Comparison of ENCODE assay signal across 25 cellular contexts in the genomic region with DNA sequence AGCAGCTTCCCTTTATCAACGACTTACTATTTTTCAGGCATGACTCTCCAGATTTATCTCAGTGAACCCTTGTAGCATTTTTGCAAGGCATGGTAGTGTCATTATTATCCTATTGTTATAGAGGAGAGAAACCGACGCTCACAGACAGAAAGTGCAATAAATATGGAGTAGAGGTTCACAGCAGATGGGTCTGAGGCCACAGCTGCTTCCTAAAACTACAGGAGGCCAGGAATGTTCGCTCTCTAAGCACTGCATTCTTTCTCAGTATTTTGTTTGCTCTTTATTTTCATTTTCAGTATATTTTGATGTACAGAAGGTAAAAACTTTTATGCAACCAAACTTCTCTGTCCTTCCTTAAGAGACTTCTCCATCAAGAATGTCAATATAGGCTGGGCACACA. TPM values are rescaled to one million over a fixed set of nuclear protein-coding genes. Genes with fewer than 3 reads are reported as not detected.
DNase-seq lines count a peak whose midpoint lies in the region; ATAC-seq and TF ChIP-seq lines count a peak whose summit lies in the region.
"Had no signal": no experiment of that assay in that cellular context is flagged by ENCODE, and none has a peak within 500 bp of the region (broad histone marks: within the 10 kb centered on the region; RNA-seq: fewer than 3 reads in every experiment).

No MANE protein-coding gene starts in this region.

- H2BK20ac ChIP-seq in IMR-90 (ENCODE audit: low read depth, low read length): no peak overlapping the region

- BruUV-seq in IMR-90 (replicated peaks; lab: Mats Ljungman, UMichigan): no TSS peak
- BruUV-seq in OCI-LY7 (replicated peaks; lab: Mats Ljungman, UMichigan): no TSS peak
- no TSS peak for BruUV-seq in mammary epithelial cell (replicated peaks; lab: Mats Ljungman, UMichigan)

- in situ Hi-C loops in IMR-90 (cut with MboI; ENCODE audit: low sequenced_read_pairs) (no loop called here), mammary epithelial cell (cut with MboI; ENCODE audit: low sequenced_read_pairs in 2 of 2) (no loop called here)

- H3K9me3 ChIP-seq in IMR-90 (ENCODE audit: control insufficient read depth, insufficient read depth, low read length) (no peaks in the 10 kb centered on the region), OCI-LY7 (ENCODE audit: low read length) (no peaks in the 10 kb centered on the region), mesenchymal stem cell (ENCODE audit: control insufficient read depth, low read length) (no peaks in the 10 kb centered on the region), smooth muscle cell (replicated peaks; ENCODE audit: low read depth) (no peaks in the 10 kb centered on the region), mammary epithelial cell (replicated peaks; ENCODE audit: insufficient read depth, low read length) (no peaks in the 10 kb centered on the region)
- H3K9me3 ChIP-seq: body of pancreas, heart left ventricle had no signal

- H2BK120ac ChIP-seq in IMR-90 (ENCODE audit: low read depth, low read length) (peak overlapping the region; percentile 20; the same call in 1 of the 2 replicates), mesenchymal stem cell (ENCODE audit: low read depth, low read length) (no peak overlapping the region)

- no CpG with 5 or more reads among the region's 4 CpGs for WGBS in IMR-90 (ENCODE audit: extremely low coverage in 2 of 2, insufficient read length in 1 of 2), 2 experiments
- 90% methylated on average over 2 of the region's 4 CpGs for WGBS in mesenchymal stem cell
- 87% methylated on average over 4 of the region's 4 CpGs for WGBS in smooth muscle cell (ENCODE audit: low lambda C conversion rate)
- WGBS in mammary epithelial cell (ENCODE audit: low coverage, missing lambda C conversion rate): 89% methylated on average over 3 of the region's 4 CpGs

- ATAC-seq in IMR-90 (ENCODE audit: low read depth) (no peak), GM21423 (IDR thresholded peaks at IDR 0.05; ENCODE audit: unreplicated experiment) (no peak), GM21515 (IDR thresholded peaks at IDR 0.05; ENCODE audit: unreplicated experiment) (no peak)
- ATAC-seq: activated CD8-positive, alpha-beta T cell treated with anti-CD3 and anti-CD28 coated beads for 36 hours; body of pancreas had no signal

- H2AFZ ChIP-seq in IMR-90 (replicated peaks; ENCODE audit: low read length, poor library complexity) (peak overlapping the region; percentile 26), OCI-LY7 (ENCODE audit: low read length) (no peak overlapping the region), mesenchymal stem cell (ENCODE audit: low read depth, low read length) (no peak overlapping the region), smooth muscle cell (ENCODE audit: low read depth) (peak overlapping the region; percentile 36), mammary epithelial cell (ENCODE audit: low read depth, low read length) (no peak overlapping the region)

- CTCF ChIA-PET in IMR-90 (lab: Yijun Ruan, JAX) (no interaction called here), OCI-LY7 (lab: Charles Lee; ENCODE audit: unreplicated experiment) (no interaction called here), mammary epithelial cell (lab: Charles Lee; ENCODE audit: low non-redundant PET) (interaction anchor here (0.6 kb wide), 1 partner anchor 55 kb away, joined by 3 read pairs; a partner anchor contains a TSS)

- POLR2A ChIA-PET in IMR-90 (lab: Charles Lee; ENCODE audit: unreplicated experiment) (no interaction called here), OCI-LY7 (lab: Charles Lee) (interaction anchor here (1.1 to 5.4 kb wide), 4 partner anchors 11 to 33 kb away, joined by 4 to 38 read pairs (median 12); a partner anchor contains a TSS)

- H4K91ac ChIP-seq in IMR-90 (ENCODE audit: insufficient read depth, low read depth, low read length) (no peak overlapping the region), mesenchymal stem cell (ENCODE audit: low read length) (no peak overlapping the region)

- H4K8ac ChIP-seq in IMR-90 (ENCODE audit: low read depth in 2 of 2, low read length in 2 of 2): peak overlapping the region; percentile 73 to 84; a peak in 3 of 4 replicates
- H4K8ac ChIP-seq in mesenchymal stem cell (ENCODE audit: low read length): no peak overlapping the region

- H3K14ac ChIP-seq in IMR-90 (replicated peaks; ENCODE audit: low read depth, low read length) (no peak overlapping the region), mesenchymal stem cell (ENCODE audit: low read length in 2 of 2) (no peak overlapping the region)

- H3K4me2 ChIP-seq in IMR-90 (ENCODE audit: low read depth, low read length) (no peak overlapping the region), OCI-LY7 (ENCODE audit: low read length) (peak overlapping the region; percentile 71), mesenchymal stem cell (ENCODE audit: low read length, poor library complexity, severe bottlenecking) (no peak overlapping the region), smooth muscle cell (peak overlapping the region; percentile 9), mammary epithelial cell (ENCODE audit: insufficient read depth, low read depth, low read length) (no peak overlapping the region)
- H3K4me2 ChIP-seq: PC-9 had no signal

- no peak overlapping the region for H2AK9ac ChIP-seq in IMR-90 (replicated peaks; ENCODE audit: low read depth, low read length, poor library complexity)

- intact Hi-C loops in IMR-90 (cut with micrococcal nuclease): loop anchor here (2.0 kb wide), 1 partner anchor 17 kb away; a partner anchor contains a TSS
- intact Hi-C loops in OCI-LY7 (cut with micrococcal nuclease; ENCODE audit: unreplicated experiment): loop anchor here (5.0 kb wide), 1 partner anchor 898 kb away; no protein-coding TSS in a partner anchor
- intact Hi-C loops in mammary epithelial cell (cut with micrococcal nuclease): loop anchor here (10.0 kb wide), 1 partner anchor 275 kb away; no protein-coding TSS in a partner anchor

- dilution Hi-C loops in IMR-90 (cut with HindIII; ENCODE audit: low sequenced_read_pairs, unreplicated experiment): no loop called here
- dilution Hi-C loops in mammary epithelial cell (cut with HindIII; ENCODE audit: low sequenced_read_pairs): loop anchor here (5.0 kb wide), 2 partner anchors 58 to 113 kb away; no protein-coding TSS in a partner anchor

- H2BK12ac ChIP-seq in mesenchymal stem cell (ENCODE audit: low read length in 2 of 2): no peak overlapping the region

- peaks cover 22% of the 10 kb centered on the region for H3K9me1 ChIP-seq in IMR-90 (ENCODE audit: insufficient read depth, low read length)

- no peak for TF ChIP-seq CTCF in IMR-90 (conservative IDR thresholded peaks at IDR 0.05; ENCODE audit: low read depth, low read length)
- TF ChIP-seq CTCF in OCI-LY7 (conservative IDR thresholded peaks at IDR 0.05; ENCODE audit: low read length): no peak
- TF ChIP-seq CTCF in smooth muscle cell (IDR thresholded peaks at IDR 0.05; ENCODE audit: borderline replicate concordance, insufficient read depth, poor library complexity, severe bottlenecking): no peak
- TF ChIP-seq CTCF in mammary epithelial cell (conservative IDR thresholded peaks at IDR 0.05 in 1 of 2, IDR thresholded peaks at IDR 0.05 in 1 of 2; ENCODE audit: extremely low read depth in 1 of 2, insufficient read depth in 1 of 2, low read depth in 1 of 2, low read length in 2 of 2): no peak

- no peak for TF ChIP-seq POLR2A in IMR-90 (IDR thresholded peaks at IDR 0.05; ENCODE audit: low read depth, low read length)

- H3K9ac ChIP-seq in IMR-90 (ENCODE audit: low read depth, low read length) (no peak overlapping the region), mesenchymal stem cell (ENCODE audit: low read length) (peak overlapping the region; percentile 32), smooth muscle cell (ENCODE audit: low read depth) (no peak overlapping the region), mammary epithelial cell (ENCODE audit: insufficient read depth, low read length) (no peak overlapping the region)

- H3K36me3 ChIP-seq in IMR-90 (ENCODE audit: control insufficient read depth, insufficient read depth, low read length) (no peaks in the 10 kb centered on the region), OCI-LY7 (ENCODE audit: insufficient read depth, low read length) (no peaks in the 10 kb centered on the region), mesenchymal stem cell (ENCODE audit: control insufficient read depth in 1 of 2, insufficient read depth in 2 of 2, low read depth in 1 of 2, low read length in 2 of 2) (no peaks in the 10 kb centered on the region), smooth muscle cell (ENCODE audit: low read depth) (no peaks in the 10 kb centered on the region), mammary epithelial cell (ENCODE audit: insufficient read depth, low read length) (no peaks in the 10 kb centered on the region)
- H3K36me3 ChIP-seq: heart left ventricle had no signal

- H3K56ac ChIP-seq in IMR-90 (ENCODE audit: extremely low read depth, insufficient read depth, low read length): no peak overlapping the region; the same call in 1 of the 2 replicates

- H2BK5ac ChIP-seq in IMR-90 (ENCODE audit: low read depth, low read length, poor library complexity, severe bottlenecking) (no peak overlapping the region), mesenchymal stem cell (ENCODE audit: low read depth, low read length, poor library complexity, severe bottlenecking) (peak overlapping the region; percentile 84)

- H3K23ac ChIP-seq in IMR-90 (ENCODE audit: low read depth, low read length): no peak overlapping the region
- no peak overlapping the region for H3K23ac ChIP-seq in mesenchymal stem cell (ENCODE audit: low read length in 2 of 2)

- peaks cover 22% of the 10 kb centered on the region for H3F3A ChIP-seq in smooth muscle cell (ENCODE audit: low read depth)

- DNase-seq in IMR-90 (no peak), OCI-LY7 (ENCODE audit: low spot score) (no peak), mesenchymal stem cell (no peak), smooth muscle cell (lab: John Stamatoyannopoulos, UW; ENCODE audit: unreplicated experiment) (no peak), hypothalamus (lab: John Stamatoyannopoulos, UW) (no peak), mammary epithelial cell (no peak)
- DNase-seq: activated CD4-positive, CD25-positive, alpha-beta regulatory T cell treated with anti-CD3 and anti-CD28 coated beads, Interleukin-2, amount 50 U/mL, for 72 hours; activated CD8-positive, alpha-beta T cell treated with anti-CD3 and anti-CD28 coated beads for 36 hours; activated effector memory CD4-positive, alpha-beta T cell treated with anti-CD3 and anti-CD28 coated beads, Interleukin-2, amount 50 U/mL, for 16 hours; body of pancreas; CD4-positive, alpha-beta T cell; cerebellar nuclear complex; effector CD4-positive, alpha-beta T cell; heart left ventricle; NCI-H1092; NCI-H2029; NCI-H345; PC-9; SHP77; T-helper 1 cell; trophoblast cell had no signal

- H3K18ac ChIP-seq in IMR-90 (ENCODE audit: low read depth, low read length) (no peak overlapping the region; the same call in 1 of the 2 replicates), mesenchymal stem cell (ENCODE audit: low read depth in 1 of 2, low read length in 2 of 2) (no peak overlapping the region)

- no peak overlapping the region for H3K27ac ChIP-seq in IMR-90 (ENCODE audit: insufficient read depth, low read length)
- H3K27ac ChIP-seq in OCI-LY7 (ENCODE audit: low read depth, low read length, poor library complexity, severe bottlenecking): peak overlapping the region; percentile 98
- H3K27ac ChIP-seq in mesenchymal stem cell (ENCODE audit: low read length, poor library complexity, severe bottlenecking): peak overlapping the region; percentile 97
- H3K27ac ChIP-seq in smooth muscle cell (ENCODE audit: low read depth): peak overlapping the region; percentile 88
- H3K27ac ChIP-seq in mammary epithelial cell (ENCODE audit: insufficient read depth, low read depth, low read length): no peak overlapping the region
- H3K27ac ChIP-seq: epithelial cell of prostate, PC-9 had no signal

- H3K4ac ChIP-seq in IMR-90 (ENCODE audit: low read depth, low read length): peak overlapping the region; percentile 44
- no peak overlapping the region for H3K4ac ChIP-seq in mesenchymal stem cell (ENCODE audit: low read depth in 1 of 2, low read length in 2 of 2)

- H4K20me1 ChIP-seq in IMR-90 (ENCODE audit: insufficient read depth, low read length) (no peaks in the 10 kb centered on the region), OCI-LY7 (ENCODE audit: insufficient read depth, low read length) (no peaks in the 10 kb centered on the region), smooth muscle cell (ENCODE audit: low read depth) (no peaks in the 10 kb centered on the region), mammary epithelial cell (ENCODE audit: insufficient read depth, low read length) (no peaks in the 10 kb centered on the region)

- no peak for TF ChIP-seq RAD21 in IMR-90 (IDR thresholded peaks at IDR 0.05; ENCODE audit: low read length)

- H3K9me2 ChIP-seq in OCI-LY7 (ENCODE audit: insufficient read depth, low read length): no peaks in the 10 kb centered on the region

- H2BK15ac ChIP-seq in IMR-90 (ENCODE audit: low read depth, low read length): peak overlapping the region; percentile 14; the same call in 1 of the 3 replicates
- no peak overlapping the region for H2BK15ac ChIP-seq in mesenchymal stem cell (ENCODE audit: low read depth, poor library complexity, severe bottlenecking)

- H3K4me3 ChIP-seq in IMR-90 (ENCODE audit: insufficient read depth, low read depth, low read length) (no peak overlapping the region), OCI-LY7 (ENCODE audit: low read depth, low read length, poor library complexity, severe bottlenecking) (no peak overlapping the region), mesenchymal stem cell (ENCODE audit: insufficient read depth in 1 of 2, low read depth in 1 of 2, low read length in 2 of 2) (no peak overlapping the region), smooth muscle cell (no peak overlapping the region), mammary epithelial cell (replicated peaks in 1 of 3; ENCODE audit: insufficient read depth in 1 of 3, low read depth in 2 of 3, low read length in 3 of 3) (no peak overlapping the region)
- H3K4me3 ChIP-seq: body of pancreas, heart left ventricle, PC-9 had no signal

- H3K4me1 ChIP-seq in IMR-90 (ENCODE audit: control insufficient read depth, insufficient read depth, low read length): peaks cover 22% of the 10 kb centered on the region
- H3K4me1 ChIP-seq in OCI-LY7 (ENCODE audit: insufficient read depth, low read length, poor library complexity, severe bottlenecking): peaks cover 98% of the 10 kb centered on the region
- peaks cover 37% of the 10 kb centered on the region for H3K4me1 ChIP-seq in mesenchymal stem cell (ENCODE audit: control insufficient read depth, insufficient read depth, low read depth, low read length)
- H3K4me1 ChIP-seq in smooth muscle cell (ENCODE audit: low read depth): no peaks in the 10 kb centered on the region
- peaks cover 12% of the 10 kb centered on the region for H3K4me1 ChIP-seq in mammary epithelial cell (ENCODE audit: insufficient read depth, low read length)

- H3K79me1 ChIP-seq in IMR-90 (ENCODE audit: low read depth in 1 of 2, low read length in 2 of 2) (no peaks in the 10 kb centered on the region), mesenchymal stem cell (replicated peaks; ENCODE audit: low read length, poor library complexity, severe bottlenecking) (no peaks in the 10 kb centered on the region)

- H3K79me2 ChIP-seq in OCI-LY7 (ENCODE audit: insufficient read depth, low read depth, low read length): no peaks in the 10 kb centered on the region
- H3K79me2 ChIP-seq in smooth muscle cell (ENCODE audit: low read depth): peaks cover 4% of the 10 kb centered on the region
- H3K79me2 ChIP-seq in mammary epithelial cell (ENCODE audit: insufficient read depth, low read length): no peaks in the 10 kb centered on the region

- H4K5ac ChIP-seq in IMR-90 (ENCODE audit: low read depth, low read length): peak overlapping the region; percentile 24

- no peak overlapping the region for H2AK5ac ChIP-seq in IMR-90 (ENCODE audit: low read depth, low read length)
- no peak overlapping the region for H2AK5ac ChIP-seq in mesenchymal stem cell (ENCODE audit: low read length, severe bottlenecking)

- H3K27me3 ChIP-seq in IMR-90 (ENCODE audit: control insufficient read depth, insufficient read depth, low read length): no peaks in the 10 kb centered on the region
- H3K27me3 ChIP-seq in mesenchymal stem cell (ENCODE audit: control insufficient read depth in 1 of 2, insufficient read depth in 1 of 2, low read length in 2 of 2): no peaks in the 10 kb centered on the region
- H3K27me3 ChIP-seq in smooth muscle cell (ENCODE audit: low read depth): no peaks in the 10 kb centered on the region
- no peaks in the 10 kb centered on the region for H3K27me3 ChIP-seq in mammary epithelial cell (ENCODE audit: insufficient read depth, low read length)

RNA-seq across cellular contexts. Expression of a gene that starts 4.5 kb away (rescaled TPM):
- total RNA-seq in IMR-90 (2012; rRNA removed) (1.1 and 1.4 TPM in 2 replicates), OCI-LY7 (2022) (35.0 and 42.2 TPM in 2 replicates), smooth muscle cell (36.6 and 39.7 TPM in 2 replicates), mammary epithelial cell (10 to 100 TPM in 1 of 2 donors, under 1 TPM in 1; 0.24 to 16.7 TPM)
- polyA plus RNA-seq in IMR-90 (2012; rRNA removed) (5.5 and 5.7 TPM in 2 replicates), smooth muscle cell (141 and 163 TPM in 2 replicates), mammary epithelial cell (0.06 TPM)
- polyA plus RNA-seq in IMR-90 (2012; cell fraction: cytosol; rRNA removed): 5.5 and 7.4 TPM in 2 replicates
- polyA plus RNA-seq in IMR-90 (2012; cell fraction: nucleus; rRNA removed; ENCODE audit: low replicate concordance): 21.5 and 34.8 TPM in 2 replicates
- 62.9 and 64.2 TPM in 2 replicates for total RNA-seq in OCI-LY7 (2014; rRNA removed; shearing (Covaris generic))
- polyA plus RNA-seq in mesenchymal stem cell (2013, experiment 1 of 2): 95.5 TPM
- polyA plus RNA-seq in mesenchymal stem cell (2013, experiment 2 of 2): 88.2 TPM
- polyA minus RNA-seq in mammary epithelial cell: 5.3 TPM

RNA-seq across cellular contexts. Expression of a gene that starts 17.3 kb away (rescaled TPM):
- total RNA-seq in IMR-90 (2012; rRNA removed) (3.0 and 3.1 TPM in 2 replicates), OCI-LY7 (2022) (87.9 and 99.3 TPM in 2 replicates), smooth muscle cell (4.9 and 5.2 TPM in 2 replicates), mammary epithelial cell (10 to 100 TPM; 11.8 to 18.7 TPM)
- polyA plus RNA-seq in IMR-90 (2012; rRNA removed) (9.1 and 9.4 TPM in 2 replicates), smooth muscle cell (9.9 and 10.2 TPM in 2 replicates), mammary epithelial cell (5.3 TPM)
- polyA plus RNA-seq in IMR-90 (2012; cell fraction: cytosol; rRNA removed): 4.4 and 4.7 TPM in 2 replicates
- 42.2 and 74.4 TPM in 2 replicates for polyA plus RNA-seq in IMR-90 (2012; cell fraction: nucleus; rRNA removed; ENCODE audit: low replicate concordance)
- total RNA-seq in OCI-LY7 (2014; rRNA removed; shearing (Covaris generic)): 83.8 and 90.0 TPM in 2 replicates
- polyA plus RNA-seq in mesenchymal stem cell (2013, experiment 1 of 2): 6.5 TPM
- 5.7 TPM for polyA plus RNA-seq in mesenchymal stem cell (2013, experiment 2 of 2)
- polyA minus RNA-seq in mammary epithelial cell: 4.8 TPM

RNA-seq across cellular contexts. Expression of a gene that starts 23.7 kb away (rescaled TPM):
- total RNA-seq in IMR-90 (2012; rRNA removed): 136 and 163 TPM in 2 replicates
- 142 and 165 TPM in 2 replicates for polyA plus RNA-seq in IMR-90 (2012; rRNA removed)
- 137 and 138 TPM in 2 replicates for polyA plus RNA-seq in IMR-90 (2012; cell fraction: cytosol; rRNA removed)
- polyA plus RNA-seq in IMR-90 (2012; cell fraction: nucleus; rRNA removed; ENCODE audit: low replicate concordance): 99.1 and 163 TPM in 2 replicates
- total RNA-seq in OCI-LY7 (2014; rRNA removed; shearing (Covaris generic)): 205 and 230 TPM in 2 replicates
- total RNA-seq in OCI-LY7 (2022): 261 and 271 TPM in 2 replicates
- 59.3 TPM for polyA plus RNA-seq in mesenchymal stem cell (2013, experiment 1 of 2)
- 56.2 TPM for polyA plus RNA-seq in mesenchymal stem cell (2013, experiment 2 of 2)
- 45.5 and 49.1 TPM in 2 replicates for total RNA-seq in smooth muscle cell
- polyA plus RNA-seq in smooth muscle cell: 133 and 151 TPM in 2 replicates
- total RNA-seq in mammary epithelial cell: 100 to 1,000 TPM in 1 of 2 donors, 10 to 100 TPM in 1; 72.8 to 144 TPM
- polyA plus RNA-seq in mammary epithelial cell: 187 TPM
- polyA minus RNA-seq in mammary epithelial cell: 144 TPM

RNA-seq across cellular contexts. Expression of a gene that starts 34.3 kb away (rescaled TPM):
- total RNA-seq in IMR-90 (2012; rRNA removed): not detected in 2 replicates
- 0.27 TPM in 1 of 2 replicates, not detected in the other for polyA plus RNA-seq in IMR-90 (2012; rRNA removed)
- 0.13 and 0.15 TPM in 2 replicates for polyA plus RNA-seq in IMR-90 (2012; cell fraction: cytosol; rRNA removed)
- polyA plus RNA-seq in IMR-90 (2012; cell fraction: nucleus; rRNA removed; ENCODE audit: low replicate concordance): 0.17 TPM in 1 of 2 replicates, not detected in the other
- total RNA-seq in OCI-LY7 (2014; rRNA removed; shearing (Covaris generic)): 0.69 TPM in 1 of 2 replicates, not detected in the other
- total RNA-seq in OCI-LY7 (2022): 0.80 and 1.1 TPM in 2 replicates
- not detected for polyA plus RNA-seq in mesenchymal stem cell (2013, experiment 1 of 2)
- not detected for polyA plus RNA-seq in mesenchymal stem cell (2013, experiment 2 of 2)
- total RNA-seq in smooth muscle cell: 0.54 TPM in 1 of 2 replicates, not detected in the other
- not detected in 2 replicates for polyA plus RNA-seq in smooth muscle cell
- not detected for total RNA-seq in mammary epithelial cell
- polyA plus RNA-seq in mammary epithelial cell: not detected
- not detected for polyA minus RNA-seq in mammary epithelial cell
- total RNA-seq: omental fat pad had no signal

RNA-seq across cellular contexts. Expression of a gene that starts 41.5 kb away (rescaled TPM):
- total RNA-seq in IMR-90 (2012; rRNA removed) (not detected in 2 replicates), OCI-LY7 (2022) (not detected in 2 replicates), smooth muscle cell (39.0 and 95.1 TPM in 2 replicates), mammary epithelial cell (10 to 100 TPM in 1 of 2 donors, under 1 TPM in 1; 0.82 to 31.0 TPM)
- polyA plus RNA-seq in IMR-90 (2012; rRNA removed) (0.24 TPM in 1 of 2 replicates, not detected in the other), smooth muscle cell (35.8 and 77.7 TPM in 2 replicates), mammary epithelial cell (0.11 TPM)
- not detected in 2 replicates for polyA plus RNA-seq in IMR-90 (2012; cell fraction: cytosol; rRNA removed)
- polyA plus RNA-seq in IMR-90 (2012; cell fraction: nucleus; rRNA removed; ENCODE audit: low replicate concordance): 0.40 TPM in 1 of 2 replicates, not detected in the other
- total RNA-seq in OCI-LY7 (2014; rRNA removed; shearing (Covaris generic)): not detected in 2 replicates
- polyA plus RNA-seq in mesenchymal stem cell (2013, experiment 1 of 2): not detected
- not detected for polyA plus RNA-seq in mesenchymal stem cell (2013, experiment 2 of 2)
- not detected for polyA minus RNA-seq in mammary epithelial cell
- total RNA-seq: activated CD8-positive, alpha-beta T cell treated with anti-CD3 and anti-CD28 coated beads for 36 hours; body of pancreas; CD4-positive, alpha-beta T cell; omental fat pad; PC-9 had no signal

Comparison
In these comparisons a context has a peak if more than half of its experiments do, and no peak if none do; other contexts are left out.
1. H2AFZ ChIP-seq: peak in IMR-90 (single experiment) and smooth muscle cell (single experiment); none in OCI-LY7 (single experiment), mesenchymal stem cell (single experiment) and mammary epithelial cell (single experiment).
2. H3K27ac ChIP-seq: peak in OCI-LY7 (single experiment), mesenchymal stem cell (single experiment) and smooth muscle cell (single experiment); none in IMR-90 (single experiment) and mammary epithelial cell (single experiment).
3. H3K4me2 ChIP-seq: peak in OCI-LY7 (single experiment) and smooth muscle cell (single experiment); none in IMR-90 (single experiment), mesenchymal stem cell (single experiment) and mammary epithelial cell (single experiment).
4. RNA of a gene that starts 17.3 kb away (total RNA-seq): 83.8 to 99.3 TPM in OCI-LY7; 11.8 to 18.7 TPM in mammary epithelial cell, 4.9 to 5.2 TPM in smooth muscle cell and 3.0 to 3.1 TPM in IMR-90; every median in the first group is over 4 times any median in the second.